14 cellular contexts compared by ENCODE assay signal in the genomic region with DNA sequence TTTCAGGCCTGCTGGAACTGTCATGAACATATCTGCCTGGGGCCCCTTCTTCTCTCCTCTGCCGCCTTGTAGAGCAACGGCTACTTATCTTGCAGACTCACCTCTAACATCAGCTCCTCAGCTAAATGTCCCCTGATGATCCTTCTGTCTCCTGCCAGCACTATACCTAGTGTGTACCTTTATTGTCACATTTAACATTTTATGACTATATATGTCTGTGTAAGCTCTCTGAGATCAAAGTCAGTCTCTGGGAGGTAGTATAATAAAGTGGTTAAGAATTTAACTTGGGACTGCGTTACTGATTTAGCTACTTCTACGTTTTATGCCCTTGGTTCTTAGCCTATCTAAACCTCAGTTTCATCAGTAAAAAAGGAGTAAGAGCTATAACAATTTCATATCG. TPM values are rescaled to one million over a fixed set of nuclear protein-coding genes. Genes with fewer than 3 reads are reported as not detected.
A peak's percentile ranks its signal among the peaks of the same experiment; 100 is the strongest.
DNase-seq lines count a peak whose midpoint lies in the region; ATAC-seq and TF ChIP-seq lines count a peak whose summit lies in the region.
"Had no signal": no experiment of that assay in that cellular context is flagged by ENCODE, and none has a peak within 500 bp of the region (broad histone marks: within the 10 kb centered on the region; RNA-seq: fewer than 3 reads in every experiment).

No MANE protein-coding gene starts in this region.

- POLR2A ChIA-PET in SK-N-SH (lab: Yijun Ruan, JAX), result no interaction called here
- POLR2A ChIA-PET in activated CD4-positive, alpha-beta memory T cell treated with anti-CD3 and anti-CD28 coated beads for 36 hours (lab: Charles Lee), result interaction anchor here (4.3 kb wide), 1 partner anchor 80 kb away, joined by 18 read pairs; a partner anchor contains a TSS
- POLR2A ChIA-PET in naive thymus-derived CD8-positive, alpha-beta T cell (lab: Charles Lee), result interaction anchor here (0.6 to 2.2 kb wide), 4 partner anchors 8 to 217 kb away, joined by 3 to 11 read pairs (median 5); a partner anchor contains a TSS

- H3K27me3 Mint-ChIP-seq in activated CD4-positive, alpha-beta memory T cell treated with anti-CD3 and anti-CD28 coated beads for 36 hours, result no peaks in the 10 kb centered on the region
- no peaks in the 10 kb centered on the region for H3K27me3 Mint-ChIP-seq in naive thymus-derived CD8-positive, alpha-beta T cell
- H3K27me3 Mint-ChIP-seq: activated CD8-positive, alpha-beta T cell treated with anti-CD3 and anti-CD28 coated beads for 36 hours; activated naive CD4-positive, alpha-beta T cell treated with anti-CD3 and anti-CD28 coated beads, Interleukin-2, amount 50 U/mL, for 24 hours had no signal

- peaks cover 5% of the 10 kb centered on the region for H3F3A ChIP-seq in SK-N-SH (replicated peaks; ENCODE audit: insufficient read depth)

- H3K9ac ChIP-seq in SK-N-SH, result peak overlapping the region; percentile 26; the same call in 1 of the 2 replicates

- H3K4me3 ChIP-seq in SK-N-SH (ENCODE audit: low read depth in 2 of 2, low read length in 1 of 2) (peak overlapping the region; percentile 90 to 99), ascending aorta (peak overlapping the region; percentile 2 to 79), kidney epithelial cell (ENCODE audit: low read depth, low read length) (peak overlapping the region; percentile 6), suprapubic skin (peak overlapping the region; percentile 84)

- H3K4me2 ChIP-seq in SK-N-SH, result peak overlapping the region; percentile 92

- WGBS in SK-N-SH (ENCODE audit: low lambda C conversion rate), result 73% methylated on average over 5 of the region's 5 CpGs
- WGBS in suprapubic skin, result 48% methylated on average over 5 of the region's 5 CpGs

- H3K36me3 Mint-ChIP-seq in activated CD4-positive, alpha-beta memory T cell treated with anti-CD3 and anti-CD28 coated beads for 36 hours, result peaks cover 9% of the 10 kb centered on the region
- peaks cover 0 to 32% (median 7%) of the 10 kb centered on the region in 3 donors for H3K36me3 Mint-ChIP-seq in naive thymus-derived CD8-positive, alpha-beta T cell

- H3K9me2 ChIP-seq in SK-N-SH, result no peaks in the 10 kb centered on the region

- intact Hi-C loops in ascending aorta (cut with DNase I), result no loop called here
- intact Hi-C loops in activated CD4-positive, alpha-beta memory T cell treated with anti-CD3 and anti-CD28 coated beads for 36 hours (cut with micrococcal nuclease), result no loop called here

- no peak overlapping the region for H2AFZ ChIP-seq in SK-N-SH (ENCODE audit: low read depth)

- TF ChIP-seq EP300 in SK-N-SH (IDR thresholded peaks at IDR 0.05; ENCODE audit: borderline replicate concordance in 1 of 2, low read depth in 1 of 2, low read length in 1 of 2) (no peak), suprapubic skin (IDR thresholded peaks at IDR 0.05) (no peak)

- H3K36me3 ChIP-seq in SK-N-SH (replicated peaks in 1 of 2; ENCODE audit: control insufficient read depth in 1 of 2, insufficient read depth in 2 of 2, low read length in 1 of 2) (peaks cover 36 to 37% of the 10 kb centered on the region in 2 experiments), ascending aorta (peaks cover 3 to 16% of the 10 kb centered on the region in 2 donors), kidney epithelial cell (ENCODE audit: control insufficient read depth, insufficient read depth, low read length) (no peaks in the 10 kb centered on the region), suprapubic skin (peaks cover 16% of the 10 kb centered on the region)

- H3K4me1 ChIP-seq in SK-N-SH (ENCODE audit: control insufficient read depth in 1 of 2, insufficient read depth in 2 of 2, low read depth in 1 of 2, low read length in 1 of 2) (peaks cover 16 to 21% of the 10 kb centered on the region in 2 experiments), ascending aorta (peaks cover 0 to 22% of the 10 kb centered on the region in 2 donors), suprapubic skin (peaks cover 39% of the 10 kb centered on the region)

- peaks cover 23% of the 10 kb centered on the region for H3K4me1 Mint-ChIP-seq in activated CD4-positive, alpha-beta memory T cell treated with anti-CD3 and anti-CD28 coated beads for 36 hours (ENCODE audit: low read depth)
- H3K4me1 Mint-ChIP-seq in naive thymus-derived CD8-positive, alpha-beta T cell, result peaks cover 16 to 32% (median 28%) of the 10 kb centered on the region in 4 donors

- no peak overlapping the region for H3K27ac Mint-ChIP-seq in activated CD4-positive, alpha-beta memory T cell treated with anti-CD3 and anti-CD28 coated beads for 36 hours
- H3K27ac Mint-ChIP-seq in naive thymus-derived CD8-positive, alpha-beta T cell, result no peak overlapping the region

- no peaks in the 10 kb centered on the region for H3K9me3 Mint-ChIP-seq in activated CD4-positive, alpha-beta memory T cell treated with anti-CD3 and anti-CD28 coated beads for 36 hours
- no peaks in the 10 kb centered on the region for H3K9me3 Mint-ChIP-seq in naive thymus-derived CD8-positive, alpha-beta T cell
- H3K9me3 Mint-ChIP-seq: activated CD8-positive, alpha-beta T cell treated with anti-CD3 and anti-CD28 coated beads for 36 hours; activated naive CD4-positive, alpha-beta T cell treated with anti-CD3 and anti-CD28 coated beads, Interleukin-2, amount 50 U/mL, for 24 hours had no signal

- no peak for TF ChIP-seq CTCF in SK-N-SH (IDR thresholded peaks at IDR 0.05)
- TF ChIP-seq CTCF in ascending aorta (IDR thresholded peaks at IDR 0.05), result no peak
- TF ChIP-seq CTCF in kidney epithelial cell (IDR thresholded peaks at IDR 0.05; ENCODE audit: insufficient read depth, low read length, poor library complexity, severe bottlenecking), result no peak
- TF ChIP-seq CTCF in suprapubic skin (IDR thresholded peaks at IDR 0.05), result no peak

- H3K79me2 ChIP-seq in SK-N-SH (ENCODE audit: insufficient read depth), result peaks cover 75% of the 10 kb centered on the region

- ATAC-seq in SK-N-SH treated with all-trans-retinoic acid at 6 μM for 48 hours (no peak), GM21576 (IDR thresholded peaks at IDR 0.05; ENCODE audit: unreplicated experiment) (no peak)
- no peak for ATAC-seq in naive thymus-derived CD8-positive, alpha-beta T cell
- ATAC-seq: activated CD8-positive, alpha-beta T cell treated with anti-CD3 and anti-CD28 coated beads for 36 hours had no signal

- no peaks in the 10 kb centered on the region for H3K9me3 ChIP-seq in SK-N-SH
- no peaks in the 10 kb centered on the region for H3K9me3 ChIP-seq in ascending aorta
- no peaks in the 10 kb centered on the region for H3K9me3 ChIP-seq in suprapubic skin

- no peak for TF ChIP-seq RAD21 in SK-N-SH (IDR thresholded peaks at IDR 0.05; ENCODE audit: low read length)

- CTCF ChIA-PET in SK-N-SH (lab: Yijun Ruan, JAX), result interaction anchor here (0.8 to 3.4 kb wide), 8 partner anchors 11 to 445 kb away, joined by 3 to 11 read pairs (median 3); a partner anchor contains a TSS
- CTCF ChIA-PET in activated CD4-positive, alpha-beta memory T cell treated with anti-CD3 and anti-CD28 coated beads for 36 hours (lab: Charles Lee), result interaction anchor here (0.6 to 2.2 kb wide), 3 partner anchors 9 to 50 kb away, joined by 3 to 6 read pairs (median 4); no protein-coding TSS in a partner anchor

- no peak for DNase-seq in SK-N-SH
- no peak for DNase-seq in ascending aorta (ENCODE audit: low spot score in 2 of 2)
- DNase-seq in kidney epithelial cell (ENCODE audit: low read depth), result no peak
- no peak for DNase-seq in suprapubic skin (ENCODE audit: low spot score in 2 of 2)
- no peak for DNase-seq in activated CD4-positive, alpha-beta memory T cell treated with anti-CD3 and anti-CD28 coated beads for 36 hours
- no peak for DNase-seq in naive thymus-derived CD8-positive, alpha-beta T cell
- DNase-seq: activated CD8-positive, alpha-beta T cell treated with anti-CD3 and anti-CD28 coated beads for 36 hours; effector CD8-positive, alpha-beta T cell; islet precursor cell; NCI-H2081 treated with DMSO at 0.1 percent for 48 hours had no signal

- TF ChIP-seq POLR2A in suprapubic skin (IDR thresholded peaks at IDR 0.05), result no peak

- H4K20me1 ChIP-seq in SK-N-SH (ENCODE audit: insufficient read depth), result peaks cover 45% of the 10 kb centered on the region

- H3K27me3 ChIP-seq in SK-N-SH (ENCODE audit: insufficient read depth) (no peaks in the 10 kb centered on the region), ascending aorta (no peaks in the 10 kb centered on the region), kidney epithelial cell (ENCODE audit: control insufficient read depth, insufficient read depth, low read length) (no peaks in the 10 kb centered on the region), suprapubic skin (no peaks in the 10 kb centered on the region)

- H3K27ac ChIP-seq in SK-N-SH (ENCODE audit: low read depth in 2 of 2, low read length in 1 of 2), result no peak overlapping the region
- peak overlapping the region in 1 of 2 donors; percentile 95 for H3K27ac ChIP-seq in ascending aorta
- H3K27ac ChIP-seq in suprapubic skin, result no peak overlapping the region
- H3K27ac ChIP-seq: 22Rv1 had no signal

- H3K4me3 Mint-ChIP-seq in activated CD4-positive, alpha-beta memory T cell treated with anti-CD3 and anti-CD28 coated beads for 36 hours, result no peak overlapping the region
- H3K4me3 Mint-ChIP-seq in naive thymus-derived CD8-positive, alpha-beta T cell, result no peak overlapping the region
- H3K4me3 Mint-ChIP-seq: activated CD8-positive, alpha-beta T cell treated with anti-CD3 and anti-CD28 coated beads for 36 hours; activated naive CD4-positive, alpha-beta T cell treated with anti-CD3 and anti-CD28 coated beads, Interleukin-2, amount 50 U/mL, for 24 hours had no signal

TF ChIP-seq in SK-N-SH treated with all-trans-retinoic acid at 6 μM for 48 hours, 23 proteins besides CTCF, POLR2A, EP300 and RAD21 (continues in another document):
- TF ChIP-seq ZNF565 (CRISPR knock-in tag; conservative IDR thresholded peaks at IDR 0.05; ENCODE audit: low read depth) (no peak), BACH2 (CRISPR knock-in tag; IDR thresholded peaks at IDR 0.05; ENCODE audit: borderline replicate concordance) (no peak)

RNA-seq across cellular contexts. Expression of a gene that starts 2.2 kb away (rescaled TPM):
- polyA plus RNA-seq in SK-N-SH (2012; rRNA removed), result 32.8 and 41.2 TPM in 2 replicates
- 45.0 and 49.8 TPM in 2 replicates for polyA plus RNA-seq in SK-N-SH (2012; cell fraction: cytosol; rRNA removed)
- polyA plus RNA-seq in SK-N-SH (2012; cell fraction: nucleus; rRNA removed), result 34.9 and 59.0 TPM in 2 replicates
- total RNA-seq in ascending aorta (52.0 TPM), kidney epithelial cell (119 and 121 TPM in 2 replicates), suprapubic skin (10 to 100 TPM; 57.7 to 83.4 (median 71.7) TPM)
- total RNA-seq in activated CD4-positive, alpha-beta memory T cell treated with anti-CD3 and anti-CD28 coated beads for 36 hours, result 10 to 100 TPM; 42.2 to 44.1 TPM
- total RNA-seq in naive thymus-derived CD8-positive, alpha-beta T cell, result 10 to 100 TPM; 41.0 to 48.9 TPM
- 10 to 100 TPM; 30.3 to 43.2 (median 37.2) TPM for polyA plus RNA-seq in naive thymus-derived CD8-positive, alpha-beta T cell

RNA-seq across cellular contexts. Expression of a gene that starts 21.4 kb away (rescaled TPM):
- not detected in 2 replicates for polyA plus RNA-seq in SK-N-SH (2012; rRNA removed)
- 0.01 TPM in 2 replicates for polyA plus RNA-seq in SK-N-SH (2012; cell fraction: cytosol; rRNA removed)
- not detected in 2 replicates for polyA plus RNA-seq in SK-N-SH (2012; cell fraction: nucleus; rRNA removed)
- 0.53 TPM for total RNA-seq in ascending aorta
- total RNA-seq in kidney epithelial cell, result 0.55 and 2.3 TPM in 2 replicates
- total RNA-seq in suprapubic skin, result under 1 TPM in 2 of 4 donors, not detected in 2; 0.25 to 0.48 TPM
- 1 to 10 TPM in 1 of 2 experiments, under 1 TPM in 1; 0.40 to 2.0 TPM for total RNA-seq in activated CD4-positive, alpha-beta memory T cell treated with anti-CD3 and anti-CD28 coated beads for 36 hours
- 1 to 10 TPM in 1 of 2 experiments, not detected in 1; 1.5 TPM for total RNA-seq in naive thymus-derived CD8-positive, alpha-beta T cell
- polyA plus RNA-seq in naive thymus-derived CD8-positive, alpha-beta T cell, result not detected

Comparison
In these comparisons a context has a peak if more than half of its experiments do, and no peak if none do; other contexts are left out.
1. H3K4me3 ChIP-seq: peak in every context shown above with its lines; median percentile 94 in SK-N-SH; 84 in suprapubic skin; 40 in ascending aorta; 6 in kidney epithelial cell.